In genomic region chr5:84709075-84709474, GRCh38 we compare ENCODE assay signal across 8 cellular contexts.
"Had no signal": no experiment of that assay in that cellular context is flagged by ENCODE, and none has a peak within 500 bp of the region (broad histone marks: within the 10 kb centered on the region; RNA-seq: fewer than 3 reads in every experiment).

No MANE protein-coding gene starts in this region.

- DNase-seq: GDM1, GF-D8 had no signal

- FAIRE-seq: G401.6, GM12878, GM12891, GM12892, GM18507, GM19239 had no signal

- H3K4me3 ChIP-seq: GM12878 had no signal

- ATAC-seq: GM12878 had no signal
